ENCODE assay signal across 26 cellular contexts in the genomic region with DNA sequence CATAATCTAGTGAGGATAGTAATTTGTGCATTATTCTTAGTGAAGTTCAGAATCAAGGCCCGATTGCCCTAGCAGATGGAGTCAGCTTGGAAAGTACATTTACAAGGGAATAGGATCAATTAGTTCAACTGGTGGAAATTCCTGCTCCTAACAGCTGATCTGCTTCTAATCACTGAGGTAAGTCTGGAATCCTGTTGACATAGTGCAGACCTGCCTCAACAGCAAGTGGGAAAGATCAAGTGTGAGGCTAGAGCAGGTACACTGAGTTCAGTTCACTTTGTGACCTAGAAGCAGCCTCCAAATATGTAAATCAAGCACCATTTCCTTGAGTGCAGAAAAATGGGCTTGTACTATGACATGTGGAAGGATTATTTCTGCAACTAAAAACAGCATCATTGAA.
"Had no signal": no experiment of that assay in that cellular context is flagged by ENCODE, and none has a peak within 500 bp of the region (broad histone marks: within the 10 kb centered on the region; RNA-seq: fewer than 3 reads in every experiment).

No MANE protein-coding gene starts in this region.

- H3K9me3 Mint-ChIP-seq: activated B cell treated with CpG ODN at 0.5 μM for 24 hours; activated CD8-positive, alpha-beta T cell treated with anti-CD3 and anti-CD28 coated beads for 36 hours; activated T-cell treated with anti-CD3 and anti-CD28 coated beads, Interleukin-2, amount 50 U/mL, for 4 hours; activated T-helper 17 cell treated with anti-CD3 and anti-CD28 coated beads, Interleukin-2, amount 50 U/mL, for 72 hours; central memory CD8-positive, alpha-beta T cell; dendritic cell treated with granulocyte-macrophage colony-stimulating factor and Interleukin-4, amounts not matched to agents 40 ng/mL and 50 ng/mL, for 4 days; memory B cell; nephron progenitor cell had no signal

- DNase-seq: activated B cell treated with CpG ODN at 0.5 μM for 24 hours; activated CD4-positive, alpha-beta T cell treated with anti-CD3 and anti-CD28 coated beads, Interleukin-2, amount 50 U/mL, for 1 hour; activated CD8-positive, alpha-beta T cell treated with anti-CD3 and anti-CD28 coated beads for 36 hours; activated gamma-delta T cell treated with Interleukin-2 at 50 U/mL for 16 hours; activated naive CD4-positive, alpha-beta T cell treated with anti-CD3 and anti-CD28 coated beads, Interleukin-2, amount 50 U/mL, for 16 hours; activated T-cell treated with anti-CD3 and anti-CD28 coated beads, Interleukin-2, amount 50 U/mL, for 4 hours; amniotic stem cell; brain microvascular endothelial cell; effector CD4-positive, alpha-beta T cell; left cardiac atrium; nephron progenitor cell; ovary; spleen; stimulated activated naive CD4-positive, alpha-beta T cell treated with Interleukin-2 at 50 U/mL for 16 hours; T-helper 2 cell; upper lobe of right lung had no signal

- FAIRE-seq: astrocyte, frontal cortex, keratinocyte had no signal

- H3K9me3 ChIP-seq: neutrophil, ovary, prostate gland, spleen, thoracic aorta, upper lobe of right lung had no signal

- H3K27me3 ChIP-seq: brain microvascular endothelial cell, neutrophil, ovary, spleen, upper lobe of right lung had no signal

- H3K27ac Mint-ChIP-seq: activated B cell treated with CpG ODN at 0.5 μM for 24 hours; activated CD8-positive, alpha-beta T cell treated with anti-CD3 and anti-CD28 coated beads for 36 hours; activated T-helper 17 cell treated with anti-CD3 and anti-CD28 coated beads, Interleukin-2, amount 50 U/mL, for 72 hours; dendritic cell treated with granulocyte-macrophage colony-stimulating factor and Interleukin-4, amounts not matched to agents 40 ng/mL and 50 ng/mL, for 4 days; memory B cell; nephron progenitor cell had no signal

- H3K27me3 Mint-ChIP-seq: activated B cell treated with CpG ODN at 0.5 μM for 24 hours; activated CD8-positive, alpha-beta T cell treated with anti-CD3 and anti-CD28 coated beads for 36 hours; activated T-helper 17 cell treated with anti-CD3 and anti-CD28 coated beads, Interleukin-2, amount 50 U/mL, for 72 hours; central memory CD8-positive, alpha-beta T cell; dendritic cell treated with granulocyte-macrophage colony-stimulating factor and Interleukin-4, amounts not matched to agents 40 ng/mL and 50 ng/mL, for 4 days; memory B cell had no signal

- H3K27ac ChIP-seq: brain microvascular endothelial cell, neutrophil, ovary, prostate gland, spleen, thoracic aorta, upper lobe of right lung had no signal

- H3K4me1 Mint-ChIP-seq: activated B cell treated with CpG ODN at 0.5 μM for 24 hours; central memory CD8-positive, alpha-beta T cell; memory B cell had no signal

- H3K4me3 Mint-ChIP-seq: activated B cell treated with CpG ODN at 0.5 μM for 24 hours; activated CD8-positive, alpha-beta T cell treated with anti-CD3 and anti-CD28 coated beads for 36 hours; activated T-cell treated with anti-CD3 and anti-CD28 coated beads, Interleukin-2, amount 50 U/mL, for 4 hours; activated T-helper 17 cell treated with anti-CD3 and anti-CD28 coated beads, Interleukin-2, amount 50 U/mL, for 72 hours; central memory CD8-positive, alpha-beta T cell; dendritic cell treated with granulocyte-macrophage colony-stimulating factor and Interleukin-4, amounts not matched to agents 40 ng/mL and 50 ng/mL, for 4 days; memory B cell; nephron progenitor cell had no signal

- H3K4me1 ChIP-seq: prostate gland, upper lobe of right lung had no signal

- H3K4me3 ChIP-seq: ovary, prostate gland, spleen, thoracic aorta, upper lobe of right lung had no signal

- H3K36me3 ChIP-seq: brain microvascular endothelial cell, ovary, prostate gland, thoracic aorta, upper lobe of right lung had no signal
